ENCODE assay signal across 26 cellular contexts in the genomic region with DNA sequence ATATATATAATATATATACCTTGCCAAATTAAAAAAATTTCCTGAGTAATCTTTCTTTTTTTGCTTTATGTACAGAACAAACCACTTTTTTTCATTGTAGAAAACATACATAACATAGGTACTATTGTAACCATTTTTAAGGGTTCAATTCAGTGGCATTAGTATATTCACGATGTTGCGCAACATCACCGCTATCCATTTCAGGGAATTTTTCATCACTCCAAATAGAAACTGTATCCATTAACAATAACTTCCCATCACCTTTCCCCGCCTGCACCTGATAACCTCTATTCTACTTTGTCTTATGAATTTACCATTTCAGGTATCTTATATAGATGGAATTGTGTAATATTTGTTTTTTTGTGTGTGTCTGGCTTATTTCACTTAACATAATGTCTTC.
DNase-seq lines count a peak whose midpoint lies in the region; ATAC-seq, FAIRE-seq and TF ChIP-seq lines count a peak whose summit lies in the region.
"Had no signal": no experiment of that assay in that cellular context is flagged by ENCODE, and none has a peak within 500 bp of the region (broad histone marks: within the 10 kb centered on the region; RNA-seq: fewer than 3 reads in every experiment).

No MANE protein-coding gene starts in this region.

- no peak overlapping the region for H2BK120ac ChIP-seq in H1 (replicated peaks; ENCODE audit: low read depth, low read length)

- no peak overlapping the region for H3K14ac ChIP-seq in H1 (ENCODE audit: insufficient read length)

- DNase-seq in A549 (ENCODE audit: low read depth in 1 of 2, low spot score in 1 of 2) (no peak), HCT116 (ENCODE audit: low read depth, low spot score) (no peak), H1 (ENCODE audit: low read depth in 1 of 2, low spot score in 2 of 2) (no peak), thyroid gland (no peak), COLO668 (lab: John Stamatoyannopoulos, UW; ENCODE audit: unreplicated experiment) (no peak), NCI-H345 (lab: John Stamatoyannopoulos, UW) (no peak)
- DNase-seq: 8988T; AML-193; CD4-positive, alpha-beta T cell; CD8-positive, alpha-beta T cell; COR-L47; DMS 273 treated with DMSO at 0.1 percent for 48 hours; DMS153; DMS53; DMS79; DND-41; EL; GDM1 had no signal

- TF ChIP-seq POLR2A in A549 (IDR thresholded peaks at IDR 0.05; ENCODE audit: low read length) (no peak), HCT116 (IDR thresholded peaks at IDR 0.05; ENCODE audit: borderline replicate concordance, extremely low read depth, insufficient read depth, insufficient read length) (no peak), H1 (IDR thresholded peaks at IDR 0.05; ENCODE audit: control extremely low read depth in 1 of 2, low read depth in 2 of 2, low read length in 2 of 2) (no peak), thyroid gland (IDR thresholded peaks at IDR 0.05) (no peak)

- H2BK20ac ChIP-seq in H1 (ENCODE audit: low read length) = no peak overlapping the region

- no peaks in the 10 kb centered on the region for H3K23me2 ChIP-seq in H1 (ENCODE audit: low read depth, low read length)

- CTCF ChIA-PET in A549 (lab: Yijun Ruan, JAX) = no interaction called here
- CTCF ChIA-PET in HCT116 (lab: Charles Lee) = no interaction called here
- CTCF ChIA-PET in H1 (lab: Charles Lee; ENCODE audit: partially characterized antibody) = no interaction called here

- H3K27ac ChIP-seq in A549 (no peak overlapping the region), HCT116 (ENCODE audit: low read depth, low read length) (no peak overlapping the region), H1 (ENCODE audit: low read depth, low read length) (no peak overlapping the region), thyroid gland (no peak overlapping the region)
- H3K27ac ChIP-seq: BLaER1 treated with 17β-estradiol and CSF1 and Interleukin-3, amounts not matched to agents 10 nM and 100 nM; C4-2B had no signal

- H2BK12ac ChIP-seq in H1 (ENCODE audit: low read depth, low read length) = no peak overlapping the region

- no peak overlapping the region for H4K5ac ChIP-seq in H1 (ENCODE audit: insufficient read length, low read depth, low read length)

- H3K4me2 ChIP-seq in A549 = no peak overlapping the region
- H3K4me2 ChIP-seq in HCT116 (ENCODE audit: low read length) = no peak overlapping the region
- H3K4me2 ChIP-seq in H1 (ENCODE audit: insufficient read depth in 1 of 2, low read depth in 2 of 2, low read length in 2 of 2) = no peak overlapping the region
- H3K4me2 ChIP-seq: BLaER1 treated with 17β-estradiol and CSF1 and Interleukin-3, amounts not matched to agents 10 nM and 100 nM had no signal

- no peak overlapping the region for H2BK5ac ChIP-seq in H1 (ENCODE audit: low read depth, low read length)

- H3K79me1 ChIP-seq in H1 (ENCODE audit: low read depth, low read length) = no peaks in the 10 kb centered on the region

- 87% methylated on average over 4 of the region's 4 CpGs for WGBS in A549 (ENCODE audit: missing lambda C conversion rate)
- WGBS in H1 (ENCODE audit: extremely low coverage in 1 of 2, insufficient coverage in 1 of 2, insufficient read length in 1 of 2, insufficient replicate concordance in 2 of 2, low coverage in 1 of 2, low lambda C conversion rate in 2 of 2, missing lambda C conversion rate in 1 of 2), 2 experiments = 98% methylated on average over 4 of the region's 4 CpGs; no CpG with 5 or more reads in 1 of the 2 experiments
- WGBS in thyroid gland, 2 donors = 97 to 98% methylated on average over 4 of the region's 4 CpGs

- H3K9me2 ChIP-seq in HCT116 (ENCODE audit: insufficient read depth) = no peaks in the 10 kb centered on the region

- no peaks in the 10 kb centered on the region for H3K79me2 ChIP-seq in HCT116 (ENCODE audit: insufficient read depth, low read length)
- no peaks in the 10 kb centered on the region for H3K79me2 ChIP-seq in H1 (ENCODE audit: control insufficient read depth in 1 of 2, insufficient read depth in 2 of 2, low read length in 2 of 2)

- H3K27me3 ChIP-seq in HCT116 (ENCODE audit: insufficient read depth, low read length) (no peaks in the 10 kb centered on the region), H1 (replicated peaks in 1 of 4; ENCODE audit: control insufficient read depth in 3 of 4, extremely low read depth in 1 of 4, insufficient read depth in 3 of 4, low read length in 3 of 4) (no peaks in the 10 kb centered on the region), thyroid gland (no peaks in the 10 kb centered on the region)
- H3K27me3 ChIP-seq: BLaER1 treated with 17β-estradiol and CSF1 and Interleukin-3, amounts not matched to agents 10 nM and 100 nM had no signal

- H3K4me1 ChIP-seq in A549 (peaks cover 5% of the 10 kb centered on the region; the same call in 1 of the 3 replicates), HCT116 (ENCODE audit: control insufficient read depth in 1 of 2, insufficient read depth in 2 of 2, low read length in 2 of 2) (no peaks in the 10 kb centered on the region), H1 (replicated peaks in 1 of 4; ENCODE audit: control insufficient read depth in 3 of 4, insufficient read depth in 4 of 4, low read length in 3 of 4) (no peaks in the 10 kb centered on the region), thyroid gland (no peaks in the 10 kb centered on the region)

- RAD21 ChIA-PET in HCT116 (lab: Charles Lee; ENCODE audit: low non-redundant PET in 1 of 2, low total read pairs in 2 of 2, uncharacterized antibody in 2 of 2, unreplicated experiment in 2 of 2) = no interaction called here

- no peaks in the 10 kb centered on the region for H3K9me3 ChIP-seq in A549
- H3K9me3 ChIP-seq in HCT116 (ENCODE audit: control insufficient read depth in 1 of 2, insufficient read depth in 1 of 2, low read depth in 1 of 2, low read length in 2 of 2) = no peaks in the 10 kb centered on the region
- H3K9me3 ChIP-seq in H1 (ENCODE audit: insufficient read depth in 2 of 2, low read depth in 1 of 2, low read length in 1 of 2) = no peaks in the 10 kb centered on the region
- no peaks in the 10 kb centered on the region for H3K9me3 ChIP-seq in thyroid gland
- H3K9me3 ChIP-seq: BLaER1 treated with 17β-estradiol and CSF1 and Interleukin-3, amounts not matched to agents 10 nM and 100 nM had no signal

- H2AFZ ChIP-seq in HCT116 (ENCODE audit: low read depth, low read length, poor library complexity, severe bottlenecking) = no peak overlapping the region
- H2AFZ ChIP-seq in H1 (ENCODE audit: low read length) = no peak overlapping the region

- TF ChIP-seq CTCF in A549 (IDR thresholded peaks at IDR 0.05) (no peak), HCT116 (IDR thresholded peaks at IDR 0.05 in 2 of 3, conservative IDR thresholded peaks at IDR 0.05 in 1 of 3; ENCODE audit: borderline replicate concordance in 1 of 3, insufficient read depth in 1 of 3, low read depth in 2 of 3, low read length in 2 of 3) (no peak), H1 (IDR thresholded peaks at IDR 0.05; ENCODE audit: control extremely low read depth in 1 of 3, insufficient read depth in 1 of 3, low read depth in 1 of 3, low read length in 3 of 3) (no peak), thyroid gland (IDR thresholded peaks at IDR 0.05) (no peak)

- H2AK5ac ChIP-seq in H1 (ENCODE audit: low read depth, low read length) = no peak overlapping the region

- H3K9ac ChIP-seq in HCT116 (ENCODE audit: low read length) (no peak overlapping the region), H1 (replicated peaks in 1 of 4; ENCODE audit: extremely low read depth in 1 of 4, low read depth in 3 of 4, low read length in 3 of 4) (no peak overlapping the region)
- H3K9ac ChIP-seq: BLaER1 treated with 17β-estradiol and CSF1 and Interleukin-3, amounts not matched to agents 10 nM and 100 nM had no signal

- H3K56ac ChIP-seq in H1 (replicated peaks; ENCODE audit: insufficient read length, low read depth, low read length) = no peak overlapping the region

- TF ChIP-seq RAD21 in A549 (conservative IDR thresholded peaks at IDR 0.05 in 1 of 2, IDR thresholded peaks at IDR 0.05 in 1 of 2) (no peak), HCT116 (IDR thresholded peaks at IDR 0.05; ENCODE audit: low read depth) (no peak), Ishikawa (IDR thresholded peaks at IDR 0.05; ENCODE audit: low read depth) (no peak), H1 (IDR thresholded peaks at IDR 0.05 in 1 of 2, conservative IDR thresholded peaks at IDR 0.05 in 1 of 2; ENCODE audit: low read depth in 2 of 2, low read length in 2 of 2) (no peak)

- no peak overlapping the region for H3K23ac ChIP-seq in H1 (ENCODE audit: insufficient read length)

- no peaks in the 10 kb centered on the region for H3K36me3 ChIP-seq in HCT116 (ENCODE audit: control insufficient read depth in 1 of 2, insufficient read depth in 2 of 2, low read length in 2 of 2)
- no peaks in the 10 kb centered on the region for H3K36me3 ChIP-seq in H1 (ENCODE audit: control insufficient read depth in 2 of 4, insufficient read depth in 4 of 4, low read length in 3 of 4)
- H3K36me3 ChIP-seq in thyroid gland = no peaks in the 10 kb centered on the region

- no TSS peak for BruUV-seq in HCT116 (replicated peaks; lab: Mats Ljungman, UMichigan)

- FAIRE-seq in A549 (lab: Jason Lieb, UNC) (no peak), H1 (lab: Jason Lieb, UNC) (no peak)
- FAIRE-seq: A204.1, GM12878, GM12892, GM18507 had no signal

- H3K18ac ChIP-seq in H1 (ENCODE audit: extremely low read depth, low read length) = no peak overlapping the region

- no peak overlapping the region for H3K4ac ChIP-seq in H1 (replicated peaks; ENCODE audit: insufficient read length, low read depth, low read length)

- no peaks in the 10 kb centered on the region for H4K20me1 ChIP-seq in HCT116 (ENCODE audit: insufficient read depth)
- no peaks in the 10 kb centered on the region for H4K20me1 ChIP-seq in H1 (replicated peaks in 1 of 2; ENCODE audit: control insufficient read depth in 1 of 2, insufficient read depth in 2 of 2, low read length in 2 of 2)
- H4K20me1 ChIP-seq: BLaER1 treated with 17β-estradiol and CSF1 and Interleukin-3, amounts not matched to agents 10 nM and 100 nM had no signal

- H4K91ac ChIP-seq in H1 (replicated peaks; ENCODE audit: insufficient read length, low read length) = no peak overlapping the region

- H4K8ac ChIP-seq in H1 (ENCODE audit: extremely low read depth, insufficient read depth, low read length) = no peak overlapping the region

- H2BK15ac ChIP-seq in H1 (ENCODE audit: low read length) = no peak overlapping the region

- no peak for ATAC-seq in A549
- ATAC-seq in HCT116 = no peak
- ATAC-seq in HG03196 (IDR thresholded peaks at IDR 0.05; ENCODE audit: unreplicated experiment) = no peak
- ATAC-seq: CD8-positive, alpha-beta T cell; GM12878 had no signal

- TF ChIP-seq EP300 in A549 (IDR thresholded peaks at IDR 0.05) = no peak
- no peak for TF ChIP-seq EP300 in Ishikawa (IDR thresholded peaks at IDR 0.05; ENCODE audit: borderline replicate concordance)
- TF ChIP-seq EP300 in H1 (IDR thresholded peaks at IDR 0.05; ENCODE audit: borderline replicate concordance in 1 of 2, low read depth in 2 of 2, low read length in 2 of 2) = no peak

- POLR2A ChIA-PET in A549 (lab: Yijun Ruan, JAX) (no interaction called here), HCT116 (lab: Charles Lee) (no interaction called here), H1 (lab: Charles Lee; ENCODE audit: partially characterized antibody) (interaction anchor here (1.3 kb wide), 1 partner anchor 18 kb away, joined by 3 read pairs; no protein-coding TSS in a partner anchor)

- H3K4me3 ChIP-seq in A549 = no peak overlapping the region
- H3K4me3 ChIP-seq in HCT116 (replicated peaks in 1 of 2; ENCODE audit: low read depth in 1 of 2, low read length in 2 of 2) = no peak overlapping the region
- H3K4me3 ChIP-seq in H1 (ENCODE audit: extremely low read depth in 1 of 4, insufficient read depth in 2 of 4, low read depth in 3 of 4, low read length in 4 of 4) = no peak overlapping the region
- H3K4me3 ChIP-seq in thyroid gland (replicated peaks in 1 of 3) = no peak overlapping the region
- H3K4me3 ChIP-seq: BLaER1 treated with 17β-estradiol and CSF1 and Interleukin-3, amounts not matched to agents 10 nM and 100 nM; GM12878 had no signal

- intact Hi-C loops in HCT116 (cut with micrococcal nuclease) = no loop called here
- intact Hi-C loops in thyroid gland (cut with DNase I) = no loop called here

Comparison
In these comparisons a context has a peak if more than half of its experiments do, and no peak if none do; other contexts are left out.
1. Of the 18 proteins assayed by ChIP-seq in both H1 and A549: peak only in H1: none; only in A549: none; in both: CEBPB; in neither: 17.